Comparison of ENCODE assay signal across 8 cellular contexts in the genomic region with DNA sequence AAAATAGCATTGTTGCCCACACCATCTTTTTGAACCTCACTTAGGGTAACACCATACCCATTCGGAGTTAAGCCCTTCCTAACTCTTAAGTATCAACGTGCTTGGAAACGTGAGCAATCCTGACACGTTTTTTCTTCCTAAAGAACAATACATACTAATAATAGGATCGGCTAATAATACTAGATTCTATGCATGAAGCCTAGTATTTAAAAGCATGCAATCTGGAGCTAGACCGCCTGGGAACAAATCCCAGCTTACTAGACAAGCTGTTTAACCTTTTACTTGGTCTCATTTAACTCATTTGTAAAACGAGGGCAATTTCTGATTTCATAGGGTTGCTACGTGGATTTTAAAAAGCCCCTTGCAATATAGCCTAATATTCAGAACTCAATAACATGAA. TPM values are rescaled to one million over a fixed set of nuclear protein-coding genes. Genes with fewer than 3 reads are reported as not detected.
DNase-seq lines count a peak whose midpoint lies in the region; ATAC-seq, FAIRE-seq and TF ChIP-seq lines count a peak whose summit lies in the region.

No MANE protein-coding gene starts in this region.

- CTCF ChIA-PET in activated CD8-positive, alpha-beta T cell treated with anti-CD3 and anti-CD28 coated beads for 36 hours (lab: Charles Lee) = no interaction called here

- intact Hi-C loops in activated CD8-positive, alpha-beta T cell treated with anti-CD3 and anti-CD28 coated beads for 36 hours (cut with micrococcal nuclease) = loop anchor here (5.0 kb wide), 1 partner anchor 66 kb away; no protein-coding TSS in a partner anchor
- intact Hi-C loops in right cardiac atrium (cut with DNase I) = no loop called here

- POLR2A ChIA-PET in activated CD8-positive, alpha-beta T cell treated with anti-CD3 and anti-CD28 coated beads for 36 hours (lab: Charles Lee) = interaction anchor here (0.8 to 2.5 kb wide), 6 partner anchors 11 to 655 kb away, joined by 3 to 8 read pairs (median 6); no protein-coding TSS in a partner anchor

- peaks cover 2% of the 10 kb centered on the region for H3K27me3 Mint-ChIP-seq in activated CD8-positive, alpha-beta T cell treated with anti-CD3 and anti-CD28 coated beads for 36 hours

- WGBS in right cardiac atrium = 2% methylated on average over 8 of the region's 8 CpGs
- 7% methylated on average over 8 of the region's 8 CpGs for WGBS in smooth muscle cell (ENCODE audit: low lambda C conversion rate)

- H3K36me3 ChIP-seq in H7 (replicated peaks; ENCODE audit: control insufficient read depth, insufficient read depth, low read length) (no peaks in the 10 kb centered on the region), smooth muscle cell (ENCODE audit: low read depth) (no peaks in the 10 kb centered on the region)

- no peak for FAIRE-seq in urothelium cell line (lab: Jason Lieb, UNC)

- H3F3A ChIP-seq in smooth muscle cell (ENCODE audit: low read depth) = no peaks in the 10 kb centered on the region

- H3K9me3 Mint-ChIP-seq in activated CD8-positive, alpha-beta T cell treated with anti-CD3 and anti-CD28 coated beads for 36 hours = no peaks in the 10 kb centered on the region

- DNase-seq in ACHN (peak; percentile 14), H7 (no peak), right cardiac atrium (no peak), smooth muscle cell (lab: John Stamatoyannopoulos, UW; ENCODE audit: unreplicated experiment) (no peak), urothelium cell line (ENCODE audit: low spot score) (no peak)
- no peak for DNase-seq in activated CD8-positive, alpha-beta T cell treated with anti-CD3 and anti-CD28 coated beads for 36 hours
- no peak for DNase-seq in stimulated activated CD4-positive, alpha-beta T cell treated with anti-CD3 and anti-CD28 coated beads, Interleukin-2, amount 100 ng/mL, for 48 hours

- H3K4me3 ChIP-seq in H7 (ENCODE audit: insufficient read depth, low read depth, low read length) (peak overlapping the region; percentile 58), right cardiac atrium (ENCODE audit: low read length) (peak overlapping the region; percentile 87), smooth muscle cell (peak overlapping the region; percentile 93)

- no peaks in the 10 kb centered on the region for H3K9me3 ChIP-seq in right cardiac atrium (ENCODE audit: control insufficient read depth, low read length)
- H3K9me3 ChIP-seq in smooth muscle cell (replicated peaks; ENCODE audit: low read depth) = no peaks in the 10 kb centered on the region

- no peak for TF ChIP-seq CTCF in activated CD8-positive, alpha-beta T cell treated with anti-CD3 and anti-CD28 coated beads for 36 hours (IDR thresholded peaks at IDR 0.05)
- TF ChIP-seq CTCF in smooth muscle cell (IDR thresholded peaks at IDR 0.05; ENCODE audit: borderline replicate concordance, insufficient read depth, poor library complexity, severe bottlenecking) = no peak

- in situ Hi-C loops in ACHN (cut with HindIII; ENCODE audit: low pct_ligation_motif_present, low pct_unique_long_range_greater_than_20kb, low sequenced_read_pairs) = no loop called here

- peaks cover 2% of the 10 kb centered on the region for H3K4me1 ChIP-seq in right cardiac atrium (ENCODE audit: control insufficient read depth, insufficient read depth, low read length)
- H3K4me1 ChIP-seq in smooth muscle cell (ENCODE audit: low read depth) = peaks cover 15% of the 10 kb centered on the region

- peaks cover 18% of the 10 kb centered on the region for H3K79me2 ChIP-seq in smooth muscle cell (ENCODE audit: low read depth)

- H3K4me2 ChIP-seq in smooth muscle cell = peak overlapping the region; percentile 85

- no peaks in the 10 kb centered on the region for H4K20me1 ChIP-seq in smooth muscle cell (ENCODE audit: low read depth)

- peak overlapping the region; percentile 93 for H3K9ac ChIP-seq in smooth muscle cell (ENCODE audit: low read depth)

- peak overlapping the region; percentile 99 for H3K27ac ChIP-seq in right cardiac atrium (ENCODE audit: low read length)
- peak overlapping the region; percentile 91 for H3K27ac ChIP-seq in smooth muscle cell (ENCODE audit: low read depth)

- H3K4me3 Mint-ChIP-seq in activated CD8-positive, alpha-beta T cell treated with anti-CD3 and anti-CD28 coated beads for 36 hours = peak overlapping the region; percentile 91

- no peaks in the 10 kb centered on the region for H3K27me3 ChIP-seq in H7 (ENCODE audit: control insufficient read depth, insufficient read depth, low read length)
- H3K27me3 ChIP-seq in right cardiac atrium (ENCODE audit: control insufficient read depth, insufficient read depth) = no peaks in the 10 kb centered on the region
- no peaks in the 10 kb centered on the region for H3K27me3 ChIP-seq in smooth muscle cell (ENCODE audit: low read depth)

- ATAC-seq in activated CD8-positive, alpha-beta T cell treated with anti-CD3 and anti-CD28 coated beads for 36 hours = no peak
- ATAC-seq in right cardiac atrium (no peak), GM19023 (IDR thresholded peaks at IDR 0.05; ENCODE audit: unreplicated experiment) (no peak)

- H3K36me3 Mint-ChIP-seq in activated CD8-positive, alpha-beta T cell treated with anti-CD3 and anti-CD28 coated beads for 36 hours (ENCODE audit: low read depth) = peaks cover 26% of the 10 kb centered on the region

- H3K27ac Mint-ChIP-seq in activated CD8-positive, alpha-beta T cell treated with anti-CD3 and anti-CD28 coated beads for 36 hours = peak overlapping the region; percentile 100

- peak overlapping the region; percentile 94 for H2AFZ ChIP-seq in smooth muscle cell (ENCODE audit: low read depth)

- peaks cover 39% of the 10 kb centered on the region for H3K4me1 Mint-ChIP-seq in activated CD8-positive, alpha-beta T cell treated with anti-CD3 and anti-CD28 coated beads for 36 hours (ENCODE audit: low read depth)

RNA-seq across cellular contexts. Expression of a gene that starts 0.9 kb away (rescaled TPM):
- total RNA-seq in H7 (2014; rRNA removed; shearing (Covaris generic)) = 15.6 and 21.6 TPM in 2 replicates
- total RNA-seq in activated CD8-positive, alpha-beta T cell treated with anti-CD3 and anti-CD28 coated beads for 36 hours = 10 to 100 TPM; 64.4 to 66.4 TPM
- total RNA-seq in right cardiac atrium = 10 to 100 TPM in 3 of 4 donors, 1 to 10 TPM in 1; 9.6 to 20.4 (median 12.2) TPM
- polyA plus RNA-seq in right cardiac atrium = 3.2 TPM
- 13.9 and 17.2 TPM in 2 replicates for total RNA-seq in smooth muscle cell
- 17.6 and 18.7 TPM in 2 replicates for polyA plus RNA-seq in smooth muscle cell
